ENCODE assay signal across 1 cellular context in the genomic region with DNA sequence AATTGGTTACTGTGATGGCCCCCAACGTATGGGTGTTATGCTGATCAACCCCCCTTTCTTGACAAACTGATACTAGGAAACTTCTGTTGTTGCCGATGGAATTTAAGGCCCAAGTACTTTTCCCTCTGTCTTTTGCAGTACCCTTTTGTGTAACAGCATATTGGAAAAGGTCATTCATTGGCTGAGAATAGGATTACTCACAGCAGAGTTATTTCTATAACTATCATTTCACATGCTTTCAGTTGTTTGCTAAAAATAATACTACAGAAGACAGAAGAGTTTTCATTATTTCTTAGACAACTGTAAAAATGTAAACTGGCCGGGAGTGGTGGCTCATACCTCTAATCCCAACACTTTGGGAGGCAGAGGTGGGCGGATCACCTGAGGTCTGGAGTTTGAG.
TF ChIP-seq lines count a peak whose summit lies in the region.

No MANE protein-coding gene starts in this region.

TF ChIP-seq in SK-N-SH, 30 proteins besides CTCF, POLR2A, EP300 and RAD21 (continued from another document):
- TF ChIP-seq, protein P1, sequence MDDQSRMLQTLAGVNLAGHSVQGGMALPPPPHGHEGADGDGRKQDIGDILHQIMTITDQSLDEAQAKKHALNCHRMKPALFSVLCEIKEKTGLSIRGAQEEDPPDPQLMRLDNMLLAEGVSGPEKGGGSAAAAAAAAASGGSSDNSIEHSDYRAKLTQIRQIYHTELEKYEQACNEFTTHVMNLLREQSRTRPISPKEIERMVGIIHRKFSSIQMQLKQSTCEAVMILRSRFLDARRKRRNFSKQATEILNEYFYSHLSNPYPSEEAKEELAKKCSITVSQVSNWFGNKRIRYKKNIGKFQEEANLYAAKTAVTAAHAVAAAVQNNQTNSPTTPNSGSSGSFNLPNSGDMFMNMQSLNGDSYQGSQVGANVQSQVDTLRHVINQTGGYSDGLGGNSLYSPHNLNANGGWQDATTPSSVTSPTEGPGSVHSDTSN (IDR thresholded peaks at IDR 0.05): no peak
- TF ChIP-seq JUND (IDR thresholded peaks at IDR 0.05) (0 out of 2 replicates have a peak, but pooled peaks have one; percentile 20), MEF2A (IDR thresholded peaks at IDR 0.05; ENCODE audit: borderline replicate concordance, low read depth) (peak; percentile 52; the same call in 1 of the 2 replicates)
TF ChIP-seq in SK-N-SH: peak in this region for 3.
